In the genomic region with DNA sequence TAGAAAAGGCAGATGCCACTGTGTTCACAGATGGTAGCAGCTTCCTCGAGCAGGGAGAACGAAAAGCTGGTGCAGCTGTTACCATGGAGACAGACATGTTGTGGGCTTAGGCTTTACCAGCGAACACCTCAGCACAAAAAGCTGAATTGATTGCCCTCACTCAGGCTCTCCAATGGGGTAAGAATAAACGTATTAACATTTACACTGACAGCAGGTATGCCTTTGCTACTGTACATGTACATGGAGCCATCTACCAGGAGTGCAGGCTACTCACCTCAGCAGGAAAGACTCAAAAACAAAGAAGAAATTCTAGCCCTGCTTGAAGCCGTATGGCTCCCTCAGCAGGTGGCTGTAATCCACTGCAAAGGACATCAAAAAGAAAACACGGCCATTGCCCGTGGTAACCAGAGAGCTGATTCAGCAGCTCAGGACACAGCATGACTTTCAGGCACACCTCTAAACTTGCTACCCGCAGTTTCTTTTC, we compare ENCODE assay signal across 14 cellular contexts.
DNase-seq lines count a peak whose midpoint lies in the region; ATAC-seq and TF ChIP-seq lines count a peak whose summit lies in the region.
"Had no signal": no experiment of that assay in that cellular context is flagged by ENCODE, and none has a peak within 500 bp of the region (broad histone marks: within the 10 kb centered on the region; RNA-seq: fewer than 3 reads in every experiment).

No MANE protein-coding gene starts in this region.

- H3K27ac ChIP-seq in BLaER1: no peak overlapping the region
- H3K27ac ChIP-seq: gastroesophageal sphincter had no signal

- H3K4me1 Mint-ChIP-seq in activated T-helper 17 cell treated with anti-CD3 and anti-CD28 coated beads, Interleukin-2, amount 50 U/mL, for 72 hours: no peaks in the 10 kb centered on the region

- no peaks in the 10 kb centered on the region for H3K27me3 ChIP-seq in BLaER1
- H3K27me3 ChIP-seq: gastroesophageal sphincter had no signal

- TF ChIP-seq CTCF in foreskin fibroblast (IDR thresholded peaks at IDR 0.05; ENCODE audit: low read depth, low read length): no peak

- DNase-seq in NCI-H1092 treated with DMSO at 0.1 percent for 48 hours (lab: John Stamatoyannopoulos, UW): peak; percentile 73
- DNase-seq in left kidney (ENCODE audit: low read depth, low spot score): peak; percentile 93
- no peak for DNase-seq in foreskin fibroblast
- DNase-seq in cerebellum (ENCODE audit: low spot score): no peak
- no peak for DNase-seq in NCI-H446 (lab: John Stamatoyannopoulos, UW)
- DNase-seq in NCI-H2029 treated with DMSO at 0.1 percent for 48 hours (lab: John Stamatoyannopoulos, UW): no peak
- DNase-seq: activated naive CD8-positive, alpha-beta T cell treated with anti-CD3 and anti-CD28 coated beads, Interleukin-2, amount 10 ng/mL, durations not matched to agents 7 days and 5 days; KG1; substantia nigra; T-cell had no signal

- H3K36me3 Mint-ChIP-seq in activated T-helper 17 cell treated with anti-CD3 and anti-CD28 coated beads, Interleukin-2, amount 50 U/mL, for 72 hours (ENCODE audit: low read depth): no peaks in the 10 kb centered on the region
- H3K36me3 Mint-ChIP-seq: T-cell had no signal

- H3K9ac ChIP-seq in BLaER1: no peak overlapping the region

- peaks cover 23% of the 10 kb centered on the region for H3K4me1 ChIP-seq in BLaER1
- H3K4me1 ChIP-seq: gastroesophageal sphincter, HAP-1 had no signal

- H3K4me3 Mint-ChIP-seq in activated T-helper 17 cell treated with anti-CD3 and anti-CD28 coated beads, Interleukin-2, amount 50 U/mL, for 72 hours: no peak overlapping the region
- H3K4me3 Mint-ChIP-seq: activated naive CD8-positive, alpha-beta T cell treated with anti-CD3 and anti-CD28 coated beads, Interleukin-2, amount 10 ng/mL, durations not matched to agents 7 days and 5 days; T-cell had no signal

- ATAC-seq in activated T-helper 17 cell treated with anti-CD3 and anti-CD28 coated beads, Interleukin-2, amount 50 U/mL, for 72 hours (replicated peaks): no peak
- ATAC-seq: gastroesophageal sphincter, T-cell had no signal

- H3K36me3 ChIP-seq in BLaER1: peaks cover 10% of the 10 kb centered on the region
- H3K36me3 ChIP-seq: gastroesophageal sphincter, HAP-1 had no signal

- H3K9me3 Mint-ChIP-seq in activated T-helper 17 cell treated with anti-CD3 and anti-CD28 coated beads, Interleukin-2, amount 50 U/mL, for 72 hours: peaks cover 5% of the 10 kb centered on the region

- peak overlapping the region; percentile 9; the same call in 1 of the 2 replicates for H3K4me2 ChIP-seq in BLaER1

- peak overlapping the region; percentile 32 for H3K27ac Mint-ChIP-seq in activated T-helper 17 cell treated with anti-CD3 and anti-CD28 coated beads, Interleukin-2, amount 50 U/mL, for 72 hours
- H3K27ac Mint-ChIP-seq: activated naive CD8-positive, alpha-beta T cell treated with anti-CD3 and anti-CD28 coated beads, Interleukin-2, amount 10 ng/mL, durations not matched to agents 7 days and 5 days; T-cell had no signal

- no peaks in the 10 kb centered on the region for H3K27me3 Mint-ChIP-seq in activated T-helper 17 cell treated with anti-CD3 and anti-CD28 coated beads, Interleukin-2, amount 50 U/mL, for 72 hours
- H3K27me3 Mint-ChIP-seq: activated naive CD8-positive, alpha-beta T cell treated with anti-CD3 and anti-CD28 coated beads, Interleukin-2, amount 10 ng/mL, durations not matched to agents 7 days and 5 days had no signal

- H4K20me1 ChIP-seq in BLaER1: no peaks in the 10 kb centered on the region

- H3K4me3 ChIP-seq in BLaER1 (no peak overlapping the region), foreskin fibroblast (ENCODE audit: low read depth in 1 of 2, low read length in 2 of 2) (no peak overlapping the region)
- H3K4me3 ChIP-seq: gastroesophageal sphincter, HAP-1 had no signal

- H3K9me3 ChIP-seq in BLaER1: peaks cover 37% of the 10 kb centered on the region
- H3K9me3 ChIP-seq: gastroesophageal sphincter, HAP-1 had no signal

Comparison
In these comparisons a context has a peak if more than half of its experiments do, and no peak if none do; other contexts are left out.
1. DNase-seq: peak in NCI-H1092 treated with DMSO at 0.1 percent for 48 hours (single experiment) and left kidney (single experiment); none in foreskin fibroblast (0 of 2), cerebellum (single experiment), NCI-H446 (0 of 2) and NCI-H2029 treated with DMSO at 0.1 percent for 48 hours (single experiment).